ENCODE assay signal across 1 cellular context in the genomic region with DNA sequence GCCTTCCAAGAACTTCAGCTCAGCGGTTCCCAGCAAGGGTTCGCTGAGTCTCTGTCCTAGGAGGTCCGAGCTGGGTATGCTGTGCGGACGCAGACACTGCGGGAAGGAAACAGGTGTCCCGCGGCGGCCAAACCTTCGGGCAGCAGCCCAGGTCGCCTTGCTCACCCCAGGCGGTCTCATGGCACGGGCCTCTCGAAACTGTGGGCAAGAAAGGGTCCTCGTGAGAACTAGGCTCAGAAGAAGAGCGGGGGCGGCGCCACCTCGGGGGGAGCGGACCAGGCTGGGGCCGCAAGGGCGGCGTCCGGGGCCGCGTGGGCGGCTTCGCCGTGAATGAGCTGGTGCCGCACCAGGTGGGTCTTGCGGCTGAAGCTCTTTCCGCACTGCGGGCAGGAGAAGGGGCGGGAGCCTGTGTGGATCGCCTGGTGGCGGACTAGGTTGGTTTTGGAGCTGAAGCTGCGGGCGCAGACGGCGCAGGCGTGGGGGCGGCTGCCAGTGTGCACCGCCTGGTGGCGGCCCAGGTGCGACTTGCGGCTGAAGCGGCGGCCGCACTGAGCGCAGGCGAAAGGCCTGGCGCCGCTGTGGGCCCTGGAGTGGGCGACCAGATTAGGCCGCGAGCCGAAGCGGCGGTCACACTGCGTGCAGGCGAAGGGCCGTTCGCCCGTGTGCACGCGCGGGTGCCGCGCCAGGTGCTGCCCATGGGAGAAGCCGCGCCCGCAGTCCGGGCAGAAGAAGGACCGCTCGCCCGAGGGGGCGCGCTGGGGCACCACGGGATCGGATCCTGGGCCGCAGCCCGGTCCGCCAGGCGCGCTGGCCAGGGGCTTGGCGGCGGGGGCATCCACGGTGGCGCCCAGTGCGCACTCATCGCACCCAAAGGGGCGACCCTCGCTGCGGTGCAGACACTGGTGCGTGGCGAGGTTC.
TF ChIP-seq lines count a peak whose summit lies in the region.

No MANE protein-coding gene starts in this region.

TF ChIP-seq in SK-N-SH, 30 proteins besides CTCF, POLR2A, EP300 and RAD21 (continued from another document):
- TF ChIP-seq ZBTB33 (IDR thresholded peaks at IDR 0.05; ENCODE audit: borderline replicate concordance, low read depth), result no peak
TF ChIP-seq in SK-N-SH: peak in this region for 0.
